In the genomic region with DNA sequence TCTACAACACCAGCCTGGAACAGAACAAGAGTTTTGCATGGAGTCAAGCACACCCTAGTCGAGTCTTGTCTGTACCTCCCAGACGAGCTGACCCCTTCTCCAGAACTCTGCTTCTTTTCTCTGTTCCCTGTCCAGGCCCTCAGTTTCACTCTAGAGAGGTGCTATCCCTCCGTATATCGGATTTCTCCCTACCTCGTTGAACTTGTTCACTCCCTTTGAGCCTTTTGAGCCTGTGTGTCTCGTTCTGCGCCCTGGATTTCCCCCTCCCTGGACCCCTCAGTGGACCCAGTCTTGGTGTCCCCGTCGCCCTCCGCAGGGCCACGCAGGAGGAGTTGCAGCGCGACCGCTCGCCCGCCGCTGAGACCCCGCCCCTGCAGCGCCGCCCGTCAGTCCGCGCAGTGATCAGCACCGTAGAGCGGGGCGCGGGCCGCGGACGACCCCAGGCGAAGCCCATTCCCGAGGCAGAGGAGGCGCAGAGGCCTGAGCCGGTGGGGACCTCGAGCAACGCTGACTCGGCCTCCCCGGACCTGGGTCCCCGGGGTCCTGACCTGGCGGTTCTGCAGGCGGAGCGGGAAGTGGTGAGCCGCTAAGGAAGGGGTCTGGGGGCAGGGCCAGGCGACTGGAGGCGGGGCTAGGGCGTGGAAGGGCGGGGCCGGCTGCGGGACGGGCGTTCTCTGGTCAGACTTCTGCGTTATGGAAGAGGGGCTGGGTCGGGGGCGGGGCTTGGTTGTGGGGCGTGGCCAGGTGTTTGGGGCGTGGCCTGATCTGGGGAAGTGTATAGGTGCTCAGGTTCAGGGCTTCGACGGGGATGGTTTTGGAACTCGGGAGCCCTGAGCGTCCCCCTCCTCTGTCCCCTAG, we compare ENCODE assay signal across 9 cellular contexts. TPM values are rescaled to one million over a fixed set of nuclear protein-coding genes. Genes with fewer than 3 reads are reported as not detected.
DNase-seq lines count a peak whose midpoint lies in the region; ATAC-seq and TF ChIP-seq lines count a peak whose summit lies in the region.
"Had no signal": no experiment of that assay in that cellular context is flagged by ENCODE, and none has a peak within 500 bp of the region (broad histone marks: within the 10 kb centered on the region; RNA-seq: fewer than 3 reads in every experiment).

No MANE protein-coding gene starts in this region.

- H3K9me3 Mint-ChIP-seq in activated CD8-positive, alpha-beta T cell treated with anti-CD3 and anti-CD28 coated beads, Interleukin-2, amount 10 ng/mL, durations not matched to agents 7 days and 5 days (ENCODE audit: insufficient read depth), result no peaks in the 10 kb centered on the region
- H3K9me3 Mint-ChIP-seq in endothelial cell (ENCODE audit: unreplicated experiment), result no peaks in the 10 kb centered on the region

- no peaks in the 10 kb centered on the region for H3K36me3 ChIP-seq in muscle layer of duodenum (ENCODE audit: control insufficient read depth in 1 of 2, insufficient read depth in 2 of 2, low read length in 2 of 2)

- H3K9me3 ChIP-seq in muscle layer of duodenum (ENCODE audit: control insufficient read depth in 1 of 2, low read length in 2 of 2), result no peaks in the 10 kb centered on the region

- peak overlapping the region; percentile 50 to 62 for H3K4me3 ChIP-seq in muscle layer of duodenum (ENCODE audit: low read depth in 1 of 2, low read length in 2 of 2)

- ATAC-seq in HG03045 (IDR thresholded peaks at IDR 0.05; ENCODE audit: unreplicated experiment) (peak; percentile 50), GM18520 (IDR thresholded peaks at IDR 0.05; ENCODE audit: unreplicated experiment) (no peak)
- ATAC-seq in activated CD8-positive, alpha-beta T cell treated with anti-CD3 and anti-CD28 coated beads, Interleukin-2, amount 10 ng/mL, durations not matched to agents 7 days and 5 days, result peak; percentile 81

- peaks cover 13% of the 10 kb centered on the region for H3K36me3 Mint-ChIP-seq in activated CD8-positive, alpha-beta T cell treated with anti-CD3 and anti-CD28 coated beads, Interleukin-2, amount 10 ng/mL, durations not matched to agents 7 days and 5 days (ENCODE audit: low read depth)
- peaks cover 16% of the 10 kb centered on the region for H3K36me3 Mint-ChIP-seq in endothelial cell (ENCODE audit: low read depth, unreplicated experiment)

- DNase-seq in GM10248 (ENCODE audit: extremely low spot score) (peak; percentile 97), NCI-H774 (lab: John Stamatoyannopoulos, UW) (peak; percentile 72), endothelial cell (ENCODE audit: low spot score) (peak; percentile 80)
- DNase-seq in activated CD8-positive, alpha-beta T cell treated with anti-CD3 and anti-CD28 coated beads, Interleukin-2, amount 10 ng/mL, durations not matched to agents 7 days and 5 days, result peak; percentile 97
- DNase-seq in stimulated activated CD8-positive, alpha-beta memory T cell treated with anti-CD3 and anti-CD28 coated beads, Interleukin-7, amount 100 ng/mL, for 4 hours (ENCODE audit: low read depth in 2 of 2), result peak; percentile 77 to 78

- TF ChIP-seq CTCF in GM10248 (IDR thresholded peaks at IDR 0.05; ENCODE audit: control extremely low read depth, extremely low read depth, low read depth, missing control alignments), result no peak
- no peak for TF ChIP-seq CTCF in endothelial cell (IDR thresholded peaks at IDR 0.05; ENCODE audit: unreplicated experiment)

- peaks cover 30% of the 10 kb centered on the region for H3K4me1 Mint-ChIP-seq in activated CD8-positive, alpha-beta T cell treated with anti-CD3 and anti-CD28 coated beads, Interleukin-2, amount 10 ng/mL, durations not matched to agents 7 days and 5 days (ENCODE audit: low read depth)
- peaks cover 18% of the 10 kb centered on the region for H3K4me1 Mint-ChIP-seq in endothelial cell (ENCODE audit: unreplicated experiment)

- peak overlapping the region; percentile 76 for H3K4me3 Mint-ChIP-seq in activated CD8-positive, alpha-beta T cell treated with anti-CD3 and anti-CD28 coated beads, Interleukin-2, amount 10 ng/mL, durations not matched to agents 7 days and 5 days
- H3K4me3 Mint-ChIP-seq in endothelial cell (ENCODE audit: unreplicated experiment), result peak overlapping the region; percentile 77

- H3K27ac ChIP-seq in muscle layer of duodenum (ENCODE audit: low read length), result no peak overlapping the region

- H3K27me3 Mint-ChIP-seq in activated CD8-positive, alpha-beta T cell treated with anti-CD3 and anti-CD28 coated beads, Interleukin-2, amount 10 ng/mL, durations not matched to agents 7 days and 5 days (ENCODE audit: low read depth), result peaks cover 41% of the 10 kb centered on the region
- peaks cover 43% of the 10 kb centered on the region for H3K27me3 Mint-ChIP-seq in endothelial cell (ENCODE audit: unreplicated experiment)

- POLR2A ChIA-PET in GM10248 (lab: Yijun Ruan, JAX), result interaction anchor here (0.6 to 0.8 kb wide), 2 partner anchors 321 to 714 kb away, joined by 3 to 6 read pairs; no protein-coding TSS in a partner anchor
- POLR2A ChIA-PET in activated CD8-positive, alpha-beta T cell treated with anti-CD3 and anti-CD28 coated beads, Interleukin-2, amount 10 ng/mL, durations not matched to agents 7 days and 5 days (lab: Charles Lee), result interaction anchor here (0.8 to 1.5 kb wide), 6 partner anchors 14 to 37 kb away, joined by 3 to 4 read pairs (median 3); partner anchors contain the start of gene RDH13

- H3K27ac Mint-ChIP-seq in activated CD8-positive, alpha-beta T cell treated with anti-CD3 and anti-CD28 coated beads, Interleukin-2, amount 10 ng/mL, durations not matched to agents 7 days and 5 days, result peak overlapping the region; percentile 93
- no peak overlapping the region for H3K27ac Mint-ChIP-seq in endothelial cell (ENCODE audit: unreplicated experiment)

- H3K4me1 ChIP-seq in muscle layer of duodenum (ENCODE audit: control insufficient read depth in 1 of 2, insufficient read depth in 2 of 2, low read length in 2 of 2), result peaks cover 5 to 30% of the 10 kb centered on the region in 2 donors

- CTCF ChIA-PET in GM10248 (lab: Yijun Ruan, JAX), result interaction anchor here (1.1 kb wide), 1 partner anchor 19 kb away, joined by 5 read pairs; the partner anchor contains the start of gene RDH13
- CTCF ChIA-PET in activated CD8-positive, alpha-beta T cell treated with anti-CD3 and anti-CD28 coated beads, Interleukin-2, amount 10 ng/mL, durations not matched to agents 7 days and 5 days (lab: Charles Lee), result interaction anchor here (1.2 to 1.5 kb wide), 3 partner anchors 8 to 80 kb away, joined by 5 read pairs; no protein-coding TSS in a partner anchor

- peaks cover 46% of the 10 kb centered on the region for H3K27me3 ChIP-seq in muscle layer of duodenum (ENCODE audit: low read depth, low read length)

RNA-seq across cellular contexts. Expression of gene EPS8L1, which starts 5.5 kb away (rescaled TPM):
- 1 to 10 TPM; 4.9 to 8.6 TPM for total RNA-seq in activated CD8-positive, alpha-beta T cell treated with anti-CD3 and anti-CD28 coated beads, Interleukin-2, amount 10 ng/mL, durations not matched to agents 7 days and 5 days
- 24.6 TPM for total RNA-seq in endothelial cell (ENCODE audit: unreplicated experiment)

RNA-seq across cellular contexts. Expression of gene RDH13, which starts 18.2 kb away (rescaled TPM):
- 10 to 100 TPM; 30.9 to 33.1 TPM for total RNA-seq in activated CD8-positive, alpha-beta T cell treated with anti-CD3 and anti-CD28 coated beads, Interleukin-2, amount 10 ng/mL, durations not matched to agents 7 days and 5 days
- 13.5 TPM for total RNA-seq in endothelial cell (ENCODE audit: unreplicated experiment)

RNA-seq across cellular contexts. Expression of gene PPP1R12C, which starts 36.3 kb away (rescaled TPM):
- total RNA-seq in activated CD8-positive, alpha-beta T cell treated with anti-CD3 and anti-CD28 coated beads, Interleukin-2, amount 10 ng/mL, durations not matched to agents 7 days and 5 days, result 100 to 1,000 TPM; 137 to 142 TPM
- 136 TPM for total RNA-seq in endothelial cell (ENCODE audit: unreplicated experiment)

RNA-seq across cellular contexts. Expression of gene GP6, which starts 43.1 kb away (rescaled TPM):
- under 1 TPM; 0.39 to 0.58 TPM for total RNA-seq in activated CD8-positive, alpha-beta T cell treated with anti-CD3 and anti-CD28 coated beads, Interleukin-2, amount 10 ng/mL, durations not matched to agents 7 days and 5 days
- total RNA-seq in endothelial cell (ENCODE audit: unreplicated experiment), result 1.2 TPM
- total RNA-seq: glomerular endothelial cell had no signal
